In genomic region chr20:35714127-35714526, GRCh38 we compare ENCODE assay signal across 18 cellular contexts. TPM values are rescaled to one million over a fixed set of nuclear protein-coding genes. Genes with fewer than 3 reads are reported as not detected.
A peak's percentile ranks its signal among the peaks of the same experiment; 100 is the strongest.
DNase-seq lines count a peak whose midpoint lies in the region; ATAC-seq and TF ChIP-seq lines count a peak whose summit lies in the region.
"Had no signal": no experiment of that assay in that cellular context is flagged by ENCODE, and none has a peak within 500 bp of the region (broad histone marks: within the 10 kb centered on the region; RNA-seq: fewer than 3 reads in every experiment).

No MANE protein-coding gene starts in this region.

- no peaks in the 10 kb centered on the region for H3K9me3 ChIP-seq in T-helper 17 cell (ENCODE audit: control insufficient read depth, low read length, poor library complexity, severe bottlenecking)
- H3K9me3 ChIP-seq in PC-9 (ENCODE audit: insufficient read depth, low read depth): no peaks in the 10 kb centered on the region
- no peaks in the 10 kb centered on the region for H3K9me3 ChIP-seq in H9 (ENCODE audit: control insufficient read depth, low read depth, low read length)
- H3K9me3 ChIP-seq: HAP-1 had no signal

- H4K8ac ChIP-seq in H9 (replicated peaks; ENCODE audit: insufficient read length, low read depth, low read length): no peak overlapping the region

- H2BK12ac ChIP-seq in H9 (ENCODE audit: insufficient read length, low read depth, low read length): no peak overlapping the region

- H3K18ac ChIP-seq in H9 (ENCODE audit: insufficient read length, low read depth, low read length): no peak overlapping the region

- H4K91ac ChIP-seq in H9 (ENCODE audit: insufficient read length, low read depth, low read length): no peak overlapping the region

- H3K79me1 ChIP-seq in H9 (ENCODE audit: insufficient read depth, low read depth, low read length, poor library complexity, severe bottlenecking): peaks cover 5% of the 10 kb centered on the region

- peaks cover 80% of the 10 kb centered on the region for H3K79me2 ChIP-seq in PC-9 (ENCODE audit: low read depth)
- H3K79me2 ChIP-seq in H9 (ENCODE audit: insufficient read depth, low read length): no peaks in the 10 kb centered on the region

- H3F3A ChIP-seq in PC-9 (ENCODE audit: insufficient read depth, low read depth): peaks cover 95% of the 10 kb centered on the region

- no peak for DNase-seq in natural killer cell
- no peak for DNase-seq in natural killer cell treated with Interleukin-12 subunit alpha and Interleukin-12 subunit beta and Interleukin-15 and Interleukin-18, amount 100 ng/mL, for 72 hours (ENCODE audit: low spot score)
- DNase-seq in T-helper 17 cell: no peak
- no peak for DNase-seq in memory B cell (ENCODE audit: low spot score in 2 of 2)
- DNase-seq in PC-9: no peak
- no peak for DNase-seq in H9
- DNase-seq: ACHN, AML-193, NCI-H1105 treated with DMSO at 0.1 percent for 48 hours, NCI-H1694 treated with DMSO at 0.1 percent for 48 hours, NCI-H2107, NCI-H2227 treated with DMSO at 0.1 percent for 48 hours, NCI-H524, SHP77 had no signal

- H3K4me1 ChIP-seq in PC-9 (replicated peaks; ENCODE audit: insufficient read depth): no peaks in the 10 kb centered on the region
- no peaks in the 10 kb centered on the region for H3K4me1 ChIP-seq in H9 (ENCODE audit: insufficient read depth, low read length)

- no peak overlapping the region for H3K56ac ChIP-seq in H9 (ENCODE audit: insufficient read length, low read depth, low read length)

- H4K20me1 ChIP-seq in PC-9 (ENCODE audit: insufficient read depth): peaks cover 94% of the 10 kb centered on the region
- no peaks in the 10 kb centered on the region for H4K20me1 ChIP-seq in H9 (ENCODE audit: control insufficient read depth, insufficient read depth, insufficient read length)

- no peaks in the 10 kb centered on the region for H3K23me2 ChIP-seq in H9 (ENCODE audit: insufficient read length, low read depth, low read length, poor library complexity, severe bottlenecking)

- no TSS peak for BruUV-seq in PC-9 (replicated peaks; lab: Mats Ljungman, UMichigan)

- H3T11ph ChIP-seq in H9 (ENCODE audit: low read length): no peak overlapping the region

- H3K27me3 ChIP-seq in PC-9 (ENCODE audit: insufficient read depth, low read depth) (no peaks in the 10 kb centered on the region), H9 (ENCODE audit: insufficient read depth, low read length) (no peaks in the 10 kb centered on the region)

- H3K4ac ChIP-seq in H9 (ENCODE audit: low read depth, low read length): no peak overlapping the region

- H3K4me1 Mint-ChIP-seq in natural killer cell (peaks cover 35 to 38% of the 10 kb centered on the region in 2 donors), T-helper 17 cell (peaks cover 35% of the 10 kb centered on the region), memory B cell (peaks cover 11% of the 10 kb centered on the region), H9 (peaks cover 3 to 6% of the 10 kb centered on the region in 2 experiments)
- peaks cover 27 to 32% of the 10 kb centered on the region in 2 donors for H3K4me1 Mint-ChIP-seq in natural killer cell treated with Interleukin-12 subunit alpha and Interleukin-12 subunit beta and Interleukin-15 and Interleukin-18, amount 100 ng/mL, for 72 hours (ENCODE audit: low read depth in 2 of 2)

- H3K9me3 Mint-ChIP-seq in natural killer cell (no peaks in the 10 kb centered on the region), memory B cell (no peaks in the 10 kb centered on the region), H9 (no peaks in the 10 kb centered on the region)
- H3K9me3 Mint-ChIP-seq in natural killer cell treated with Interleukin-12 subunit alpha and Interleukin-12 subunit beta and Interleukin-15 and Interleukin-18, amount 100 ng/mL, for 72 hours: no peaks in the 10 kb centered on the region

- TF ChIP-seq CTCF in natural killer cell (IDR thresholded peaks at IDR 0.05) (no peak), PC-9 (conservative IDR thresholded peaks at IDR 0.05) (no peak), H9 (conservative IDR thresholded peaks at IDR 0.05) (no peak)

- H2AFZ ChIP-seq in PC-9: no peak overlapping the region
- no peak overlapping the region for H2AFZ ChIP-seq in H9 (ENCODE audit: low read length)

- no CpG with 5 or more reads among the region's 4 CpGs for WGBS in H9 (ENCODE audit: extremely low coverage, insufficient read length, low lambda C conversion rate)

- H3K9ac ChIP-seq in H9 (ENCODE audit: extremely low read depth, insufficient read length, low read length): no peak overlapping the region

- no peak overlapping the region for H2BK15ac ChIP-seq in H9 (ENCODE audit: low read depth, low read length)

- no peak overlapping the region for H3K14ac ChIP-seq in H9 (ENCODE audit: insufficient read depth, low read length)

- peaks cover 25% of the 10 kb centered on the region for H3K36me3 Mint-ChIP-seq in natural killer cell
- H3K36me3 Mint-ChIP-seq in natural killer cell treated with Interleukin-12 subunit alpha and Interleukin-12 subunit beta and Interleukin-15 and Interleukin-18, amount 100 ng/mL, for 72 hours: peaks cover 23% of the 10 kb centered on the region
- H3K36me3 Mint-ChIP-seq in T-helper 17 cell (ENCODE audit: low read depth): peaks cover 9% of the 10 kb centered on the region
- peaks cover 20% of the 10 kb centered on the region for H3K36me3 Mint-ChIP-seq in memory B cell
- peaks cover 55 to 92% (median 91%) of the 10 kb centered on the region in 3 experiments for H3K36me3 Mint-ChIP-seq in H9 (ENCODE audit: insufficient read depth in 1 of 3, low read depth in 3 of 3)

- H3K23ac ChIP-seq in H9 (ENCODE audit: insufficient read length, low read depth, low read length): no peak overlapping the region

- CTCF ChIA-PET in PC-9 (lab: Charles Lee): interaction anchor here (0.7 to 0.8 kb wide), 2 partner anchors 61 to 172 kb away, joined by 12 to 30 read pairs; no protein-coding TSS in a partner anchor

- ATAC-seq in natural killer cell: no peak
- no peak for ATAC-seq in natural killer cell treated with Interleukin-12 subunit alpha and Interleukin-12 subunit beta and Interleukin-15 and Interleukin-18, amount 100 ng/mL, for 72 hours
- no peak for ATAC-seq in T-helper 17 cell
- no peak for ATAC-seq in memory B cell (ENCODE audit: low read depth)
- ATAC-seq in HG02623 (IDR thresholded peaks at IDR 0.05; ENCODE audit: unreplicated experiment): no peak
- ATAC-seq: Panc1 had no signal

- H2BK5ac ChIP-seq in H9 (ENCODE audit: insufficient read length, low read length): no peak overlapping the region

- no peak overlapping the region for H3K4me3 ChIP-seq in PC-9
- H3K4me3 ChIP-seq: HAP-1 had no signal

- no peaks in the 10 kb centered on the region for H3K27me3 Mint-ChIP-seq in natural killer cell (ENCODE audit: low read depth in 2 of 2)
- H3K27me3 Mint-ChIP-seq in natural killer cell treated with Interleukin-12 subunit alpha and Interleukin-12 subunit beta and Interleukin-15 and Interleukin-18, amount 100 ng/mL, for 72 hours: no peaks in the 10 kb centered on the region
- no peaks in the 10 kb centered on the region for H3K27me3 Mint-ChIP-seq in T-helper 17 cell
- H3K27me3 Mint-ChIP-seq in memory B cell: no peaks in the 10 kb centered on the region
- no peaks in the 10 kb centered on the region for H3K27me3 Mint-ChIP-seq in H9 (ENCODE audit: low read depth)

- H3K36me3 ChIP-seq in PC-9 (ENCODE audit: low read depth): peaks cover 81% of the 10 kb centered on the region

- peak overlapping the region; percentile 49 to 77 for H3K27ac Mint-ChIP-seq in natural killer cell
- H3K27ac Mint-ChIP-seq in natural killer cell treated with Interleukin-12 subunit alpha and Interleukin-12 subunit beta and Interleukin-15 and Interleukin-18, amount 100 ng/mL, for 72 hours: peak overlapping the region in 1 of 2 donors; percentile 12
- peak overlapping the region; percentile 80 for H3K27ac Mint-ChIP-seq in T-helper 17 cell
- peak overlapping the region; percentile 71 for H3K27ac Mint-ChIP-seq in memory B cell
- peak overlapping the region in 1 of 3 experiments; percentile 92; a peak in 3 of 7 replicates for H3K27ac Mint-ChIP-seq in H9

- H3K9me2 ChIP-seq in PC-9 (ENCODE audit: insufficient read depth): no peaks in the 10 kb centered on the region

- H4K5ac ChIP-seq in H9 (ENCODE audit: insufficient read length, low read depth, low read length): no peak overlapping the region

- H2AK5ac ChIP-seq in H9 (ENCODE audit: insufficient read length, low read length): no peak overlapping the region

- intact Hi-C loops in natural killer cell (cut with micrococcal nuclease): no loop called here
- intact Hi-C loops in PC-9 (cut with micrococcal nuclease; ENCODE audit: unreplicated experiment): no loop called here

- no peak overlapping the region for H2BK120ac ChIP-seq in H9 (ENCODE audit: low read depth, low read length, poor library complexity, severe bottlenecking)

- H3K27ac ChIP-seq in PC-9 (no peak overlapping the region), H9 (ENCODE audit: insufficient read length, low read depth, low read length) (no peak overlapping the region)
- H3K27ac ChIP-seq: HL-60 had no signal

- no peak overlapping the region for H2BK20ac ChIP-seq in H9 (ENCODE audit: low read depth, low read length, poor library complexity, severe bottlenecking)

- H3K4me3 Mint-ChIP-seq in natural killer cell (peak overlapping the region; percentile 7), T-helper 17 cell (no peak overlapping the region), memory B cell (no peak overlapping the region), H9 (no peak overlapping the region)
- no peak overlapping the region for H3K4me3 Mint-ChIP-seq in natural killer cell treated with Interleukin-12 subunit alpha and Interleukin-12 subunit beta and Interleukin-15 and Interleukin-18, amount 100 ng/mL, for 72 hours

- POLR2A ChIA-PET in PC-9 (lab: Charles Lee; ENCODE audit: unreplicated experiment): interaction anchor here (0.6 kb wide), 2 partner anchors 28 to 37 kb away, joined by 3 read pairs; partner anchors contain the start of gene RBM39

- H3K4me2 ChIP-seq in PC-9 (no peak overlapping the region), H9 (ENCODE audit: insufficient read depth, insufficient read length, low read length) (no peak overlapping the region)

RNA-seq across cellular contexts. Expression of gene ROMO1, which starts 14.9 kb away (rescaled TPM):
- total RNA-seq in natural killer cell (10 to 100 TPM; 38.3 to 49.7 (median 40.5) TPM), T-helper 17 cell (10 to 100 TPM; 35.1 to 37.6 TPM), PC-9 (2021) (175 and 271 TPM in 2 replicates), H9 (2021) (204 and 207 TPM in 2 replicates)
- total RNA-seq in natural killer cell treated with Interleukin-12 subunit alpha and Interleukin-12 subunit beta and Interleukin-15 and Interleukin-18, amount 100 ng/mL, for 72 hours: 100 to 1,000 TPM in 1 of 2 donors, 10 to 100 TPM in 1; 71.0 to 101 TPM

RNA-seq across cellular contexts. Expression of gene NFS1, which starts 15.0 kb away (rescaled TPM):
- total RNA-seq in natural killer cell: 10 to 100 TPM; 11.3 to 20.8 (median 16.0) TPM
- total RNA-seq in natural killer cell treated with Interleukin-12 subunit alpha and Interleukin-12 subunit beta and Interleukin-15 and Interleukin-18, amount 100 ng/mL, for 72 hours: 10 to 100 TPM; 27.0 to 37.4 TPM
- total RNA-seq in T-helper 17 cell: 10 to 100 TPM; 16.8 to 19.4 TPM
- total RNA-seq in PC-9 (2021): 56.9 and 65.0 TPM in 2 replicates
- 24.4 and 26.6 TPM in 2 replicates for total RNA-seq in H9 (2021)

RNA-seq across cellular contexts. Expression of gene RBM39, which starts 27.9 kb away (rescaled TPM):
- total RNA-seq in natural killer cell (1,000 to 10,000 TPM; 1,431 to 1,555 (median 1,445) TPM), T-helper 17 cell (1,000 to 10,000 TPM; 1,047 to 1,109 TPM), PC-9 (2021) (354 and 379 TPM in 2 replicates), H9 (2021) (335 and 347 TPM in 2 replicates)
- total RNA-seq in natural killer cell treated with Interleukin-12 subunit alpha and Interleukin-12 subunit beta and Interleukin-15 and Interleukin-18, amount 100 ng/mL, for 72 hours: 100 to 1,000 TPM; 404 to 438 TPM

RNA-seq across cellular contexts. Expression of gene CPNE1, which starts 49.4 kb away (rescaled TPM):
- 100 to 1,000 TPM; 298 to 342 (median 334) TPM for total RNA-seq in natural killer cell
- 100 to 1,000 TPM; 266 to 324 TPM for total RNA-seq in natural killer cell treated with Interleukin-12 subunit alpha and Interleukin-12 subunit beta and Interleukin-15 and Interleukin-18, amount 100 ng/mL, for 72 hours
- total RNA-seq in T-helper 17 cell: 100 to 1,000 TPM; 215 to 250 TPM
- 271 and 311 TPM in 2 replicates for total RNA-seq in PC-9 (2021)
- 152 and 155 TPM in 2 replicates for total RNA-seq in H9 (2021)

RNA-seq across cellular contexts. Expression of gene RBM12, which starts 49.4 kb away (rescaled TPM):
- 100 to 1,000 TPM in 1 of 3 donors, 10 to 100 TPM in 2; 80.9 to 112 (median 89.4) TPM for total RNA-seq in natural killer cell
- 100 to 1,000 TPM; 125 to 143 TPM for total RNA-seq in natural killer cell treated with Interleukin-12 subunit alpha and Interleukin-12 subunit beta and Interleukin-15 and Interleukin-18, amount 100 ng/mL, for 72 hours
- total RNA-seq in T-helper 17 cell: 10 to 100 TPM; 86.0 to 87.8 TPM
- 46.9 and 81.2 TPM in 2 replicates for total RNA-seq in PC-9 (2021)
- 260 TPM in 2 replicates for total RNA-seq in H9 (2021)
